29 cellular contexts compared by ENCODE assay signal in genomic region chr5:140627972-140628371, GRCh38.
"Had no signal": no experiment of that assay in that cellular context is flagged by ENCODE, and none has a peak within 500 bp of the region (broad histone marks: within the 10 kb centered on the region; RNA-seq: fewer than 3 reads in every experiment).

No MANE protein-coding gene starts in this region.

- H3K36me3 Mint-ChIP-seq: activated CD4-positive, alpha-beta memory T cell treated with anti-CD3 and anti-CD28 coated beads for 36 hours; brain; natural killer cell treated with Interleukin-12 subunit alpha and Interleukin-12 subunit beta and Interleukin-15 and Interleukin-18, amount 100 ng/mL, for 72 hours had no signal

- H3K9me3 Mint-ChIP-seq: activated CD4-positive, alpha-beta T cell treated with anti-CD3 and anti-CD28 coated beads, Interleukin-2, amount 10 ng/mL, durations not matched to agents 24 days and 14 days; activated T-cell treated with anti-CD3 and anti-CD28 coated beads, Interleukin-2, amount 50 U/mL, for 24 hours; natural killer cell treated with Interleukin-12 subunit alpha and Interleukin-12 subunit beta and Interleukin-15 and Interleukin-18, amount 100 ng/mL, for 72 hours had no signal

- H3K4me1 Mint-ChIP-seq: brain had no signal

- H3K4me3 Mint-ChIP-seq: activated CD4-positive, alpha-beta memory T cell treated with anti-CD3 and anti-CD28 coated beads for 36 hours; activated CD4-positive, alpha-beta T cell treated with anti-CD3 and anti-CD28 coated beads, Interleukin-2, amount 10 ng/mL, durations not matched to agents 24 days and 14 days; activated naive CD4-positive, alpha-beta T cell treated with anti-CD3 and anti-CD28 coated beads, Interleukin-2, amount 10 ng/mL, durations not matched to agents 7 days and 5 days; activated naive CD8-positive, alpha-beta T cell treated with anti-CD3 and anti-CD28 coated beads, Interleukin-2, amount 10 ng/mL, durations not matched to agents 7 days and 5 days; activated T-cell treated with anti-CD3 and anti-CD28 coated beads, Interleukin-2, amount 50 U/mL, for 24 hours; brain; natural killer cell treated with Interleukin-12 subunit alpha and Interleukin-12 subunit beta and Interleukin-15 and Interleukin-18, amount 100 ng/mL, for 72 hours had no signal

- H3K27ac Mint-ChIP-seq: activated CD4-positive, alpha-beta memory T cell treated with anti-CD3 and anti-CD28 coated beads for 36 hours; activated CD4-positive, alpha-beta T cell treated with anti-CD3 and anti-CD28 coated beads, Interleukin-2, amount 10 ng/mL, durations not matched to agents 24 days and 14 days; activated naive CD4-positive, alpha-beta T cell treated with anti-CD3 and anti-CD28 coated beads, Interleukin-2, amount 10 ng/mL, durations not matched to agents 7 days and 5 days; activated naive CD8-positive, alpha-beta T cell treated with anti-CD3 and anti-CD28 coated beads, Interleukin-2, amount 10 ng/mL, durations not matched to agents 7 days and 5 days; activated T-cell treated with anti-CD3 and anti-CD28 coated beads, Interleukin-2, amount 50 U/mL, for 24 hours; brain; natural killer cell treated with Interleukin-12 subunit alpha and Interleukin-12 subunit beta and Interleukin-15 and Interleukin-18, amount 100 ng/mL, for 72 hours had no signal

- H3K27me3 ChIP-seq: ascending aorta, cardiac muscle cell, colonic mucosa, dorsolateral prefrontal cortex, gastroesophageal sphincter, hepatocyte, tibial nerve had no signal

- H3K36me3 ChIP-seq: ascending aorta, cardiac muscle cell, colonic mucosa, gastroesophageal sphincter, left ventricle myocardium inferior, tibial nerve, WERI-Rb-1 had no signal

- H3K4me2 ChIP-seq: hepatocyte had no signal

- H3K79me2 ChIP-seq: hepatocyte had no signal

- DNase-seq: activated CD4-positive, alpha-beta memory T cell treated with anti-CD3 and anti-CD28 coated beads for 36 hours; activated CD4-positive, alpha-beta T cell treated with anti-CD3 and anti-CD28 coated beads, Interleukin-2, amount 10 ng/mL, durations not matched to agents 24 days and 14 days; activated CD8-positive, alpha-beta memory T cell treated with anti-CD3 and anti-CD28 coated beads, Interleukin-2, amount 50 U/mL, for 4 hours; activated gamma-delta T cell; activated naive CD4-positive, alpha-beta T cell treated with anti-CD3 and anti-CD28 coated beads, Interleukin-2, amount 10 ng/mL, durations not matched to agents 7 days and 5 days; activated naive CD8-positive, alpha-beta T cell treated with anti-CD3 and anti-CD28 coated beads, Interleukin-2, amount 10 ng/mL, durations not matched to agents 7 days and 5 days; activated T-cell treated with anti-CD3 and anti-CD28 coated beads, Interleukin-2, amount 50 U/mL, for 24 hours; cerebellar nuclear complex; colonic mucosa; dorsolateral prefrontal cortex; effector memory CD4-positive, alpha-beta T cell; islet precursor cell; left ventricle myocardium inferior; mucosa of descending colon; posterior cingulate gyrus; right cardiac atrium; stimulated activated CD4-positive, alpha-beta T cell treated with anti-CD3 and anti-CD28 coated beads, Interleukin-2, amount 100 ng/mL, for 48 hours; stimulated activated naive CD4-positive, alpha-beta T cell treated with Interleukin-2 at 50 U/mL for 16 hours; T1000; WERI-Rb-1 had no signal

- H3K27ac ChIP-seq: ascending aorta, cardiac muscle cell, colonic mucosa, dorsolateral prefrontal cortex, gastroesophageal sphincter, hepatocyte, left ventricle myocardium inferior, tibial nerve, WERI-Rb-1 had no signal

- H2AFZ ChIP-seq: hepatocyte had no signal

- H3K4me3 ChIP-seq: ascending aorta, cardiac muscle cell, colonic mucosa, dorsolateral prefrontal cortex, gastroesophageal sphincter, hepatocyte, left ventricle myocardium inferior, lung, mucosa of descending colon, tibial nerve had no signal

- H3K9me3 ChIP-seq: ascending aorta, colonic mucosa, gastroesophageal sphincter, tibial nerve had no signal

- ATAC-seq: activated CD4-positive, CD25-positive, alpha-beta regulatory T cell treated with anti-CD3 and anti-CD28 coated beads, Interleukin-2, amount 50 U/mL, for 24 hours; gastroesophageal sphincter; mucosa of descending colon; natural killer cell treated with Interleukin-12 subunit alpha and Interleukin-12 subunit beta and Interleukin-15 and Interleukin-18, amount 100 ng/mL, for 72 hours; right cardiac atrium had no signal
